8 cellular contexts compared by ENCODE assay signal in genomic region chr10:68826764-68827591, GRCh38. TPM values are rescaled to one million over a fixed set of nuclear protein-coding genes. Genes with fewer than 3 reads are reported as not detected.
DNase-seq lines count a peak whose midpoint lies in the region; ATAC-seq and TF ChIP-seq lines count a peak whose summit lies in the region.

STOX1 (plus strand) TSS chr10:68827531; CDS start chr10:68827624, 93 bp downstream.

- H3K4me3 Mint-ChIP-seq in activated naive CD8-positive, alpha-beta T cell, result peak within 1 kb of the TSS; percentile 82
- H3K4me3 Mint-ChIP-seq in progenitor cell of endocrine pancreas (ENCODE audit: low read depth), result peak within 1 kb of the TSS; percentile 79

- H3K4me3 ChIP-seq in HUES64 (ENCODE audit: low read length) (peak within 1 kb of the TSS; percentile 63), cardiac muscle cell (peak within 1 kb of the TSS; percentile 96), vagina (peak within 1 kb of the TSS; percentile 55 to 57)

- TF ChIP-seq POLR2A in vagina (IDR thresholded peaks at IDR 0.05), result no peak

- H3K9me3 ChIP-seq in HUES64 (ENCODE audit: insufficient read depth, low read depth, low read length) (no peaks in the 10 kb centered on the region), cardiac muscle cell (ENCODE audit: low read depth) (no peaks in the 10 kb centered on the region), vagina (no peaks in the 10 kb centered on the region)

- WGBS in HUES64, result 8% methylated on average over 63 of the region's 63 CpGs

- peak; percentile 76 for ATAC-seq in GM19455 (IDR thresholded peaks at IDR 0.05; ENCODE audit: unreplicated experiment)
- ATAC-seq in SK-N-SH treated with all-trans-retinoic acid at 6 μM for 48 hours, result peak; percentile 88

- TF ChIP-seq CTCF in cardiac muscle cell (IDR thresholded peaks at IDR 0.05; ENCODE audit: low read depth, low read length) (no peak), progenitor cell of endocrine pancreas (IDR thresholded peaks at IDR 0.05; ENCODE audit: unreplicated experiment) (no peak), vagina (IDR thresholded peaks at IDR 0.05) (no peak)

- intact Hi-C loops in vagina (cut with DNase I), result no loop called here

- peak within 1 kb of the TSS; percentile 16 for H3K27ac Mint-ChIP-seq in activated naive CD8-positive, alpha-beta T cell
- H3K27ac Mint-ChIP-seq in progenitor cell of endocrine pancreas, result peak within 1 kb of the TSS; percentile 83

- peaks cover 19% of the 10 kb centered on the region for H3K4me1 Mint-ChIP-seq in activated naive CD8-positive, alpha-beta T cell (ENCODE audit: low read depth)
- H3K4me1 Mint-ChIP-seq in progenitor cell of endocrine pancreas (ENCODE audit: low read depth), result peaks cover 2% of the 10 kb centered on the region

- H3K36me3 ChIP-seq in HUES64 (ENCODE audit: insufficient read depth, low read length) (no peaks in the 10 kb centered on the region), cardiac muscle cell (no peaks in the 10 kb centered on the region), vagina (no peaks in the 10 kb centered on the region)

- no peaks in the 10 kb centered on the region for H3K36me3 Mint-ChIP-seq in activated naive CD8-positive, alpha-beta T cell
- H3K36me3 Mint-ChIP-seq in progenitor cell of endocrine pancreas (ENCODE audit: insufficient read depth), result no peaks in the 10 kb centered on the region

- H3K27me3 Mint-ChIP-seq in activated naive CD8-positive, alpha-beta T cell, result no peaks in the 10 kb centered on the region
- H3K27me3 Mint-ChIP-seq in progenitor cell of endocrine pancreas, result no peaks in the 10 kb centered on the region

- H3K9me3 Mint-ChIP-seq in activated naive CD8-positive, alpha-beta T cell (ENCODE audit: low read depth), result no peaks in the 10 kb centered on the region
- H3K9me3 Mint-ChIP-seq in progenitor cell of endocrine pancreas (ENCODE audit: low read depth), result no peaks in the 10 kb centered on the region

- DNase-seq in CD1c-positive myeloid dendritic cell (ENCODE audit: extremely low spot score) (peak; percentile 29), cardiac muscle cell (ENCODE audit: low read depth in 1 of 2, low spot score in 1 of 2) (peak; percentile 74 to 86), progenitor cell of endocrine pancreas (ENCODE audit: low spot score, unreplicated experiment) (peak; percentile 58), vagina (ENCODE audit: extremely low spot score in 2 of 2) (no peak)

- H3K27ac ChIP-seq in HUES64 (ENCODE audit: low read depth, low read length) (peak within 1 kb of the TSS; percentile 60), cardiac muscle cell (peak within 1 kb of the TSS; percentile 78), vagina (no peak within 1 kb of the TSS)

- peak within 1 kb of the TSS; percentile 72 for H3K9ac ChIP-seq in HUES64 (ENCODE audit: low read depth, low read length)

- H3K4me1 ChIP-seq in HUES64 (ENCODE audit: insufficient read depth, low read length) (peaks cover 3% of the 10 kb centered on the region; the same call in 1 of the 2 replicates), cardiac muscle cell (ENCODE audit: low read depth) (no peaks in the 10 kb centered on the region), vagina (peaks cover 7% of the 10 kb centered on the region)

- H3K27me3 ChIP-seq in HUES64 (ENCODE audit: insufficient read depth, low read length) (peaks cover 16% of the 10 kb centered on the region), cardiac muscle cell (no peaks in the 10 kb centered on the region), vagina (no peaks in the 10 kb centered on the region)

TF ChIP-seq in SK-N-SH treated with all-trans-retinoic acid at 6 μM for 48 hours, 23 proteins besides CTCF, POLR2A, EP300 and RAD21:
- no peak for TF ChIP-seq ZNF70 (CRISPR knock-in tag; IDR thresholded peaks at IDR 0.05)
- TF ChIP-seq GLIS3 (CRISPR knock-in tag; IDR thresholded peaks at IDR 0.05), result no peak
- TF ChIP-seq ZNF8 (CRISPR knock-in tag; IDR thresholded peaks at IDR 0.05), result no peak
- TF ChIP-seq RARB (CRISPR knock-in tag; IDR thresholded peaks at IDR 0.05), result no peak
- no peak for TF ChIP-seq ESRRG (CRISPR knock-in tag; IDR thresholded peaks at IDR 0.05)
- no peak for TF ChIP-seq PPARA (CRISPR knock-in tag; IDR thresholded peaks at IDR 0.05; ENCODE audit: borderline replicate concordance)
- no peak for TF ChIP-seq SNAI2 (CRISPR knock-in tag; IDR thresholded peaks at IDR 0.05)
- TF ChIP-seq CSDC2 (CRISPR knock-in tag; IDR thresholded peaks at IDR 0.05), result no peak
- no peak for TF ChIP-seq ARNTL (CRISPR knock-in tag; IDR thresholded peaks at IDR 0.05; ENCODE audit: borderline replicate concordance, low read depth)
- no peak for TF ChIP-seq ISL1 (CRISPR knock-in tag; IDR thresholded peaks at IDR 0.05)
- no peak for TF ChIP-seq ZC3H10 (CRISPR knock-in tag; IDR thresholded peaks at IDR 0.05)
TF ChIP-seq in SK-N-SH treated with all-trans-retinoic acid at 6 μM for 48 hours: peak in this region for 0.

RNA-seq across cellular contexts. Expression of gene STOX1, which starts in this region (rescaled TPM):
- 4.0 TPM for polyA plus RNA-seq in HUES64 (2013, experiment 1 of 2)
- polyA plus RNA-seq in HUES64 (2013, experiment 2 of 2), result 4.2 TPM
- total RNA-seq in cardiac muscle cell (6.0 TPM in 2 replicates), progenitor cell of endocrine pancreas (7.8 and 8.0 TPM in 2 replicates), vagina (2.5 TPM)
- 6.7 and 10.6 TPM in 2 replicates for polyA plus RNA-seq in cardiac muscle cell

Comparison
In these comparisons a context has a peak if more than half of its experiments do, and no peak if none do; other contexts are left out.
1. DNase-seq: peak in CD1c-positive myeloid dendritic cell (single experiment), cardiac muscle cell (2 of 2) and progenitor cell of endocrine pancreas (single experiment); none in vagina (0 of 2).
2. Peak in every context shown above with its lines, with median percentiles within 50 percentile points of each other: H3K4me3 ChIP-seq.